10 cellular contexts compared by ENCODE assay signal in genomic region chr13:49371943-49372636, GRCh38.
DNase-seq lines count a peak whose midpoint lies in the region; TF ChIP-seq lines count a peak whose summit lies in the region.
"Had no signal": no experiment of that assay in that cellular context is flagged by ENCODE, and none has a peak within 500 bp of the region (broad histone marks: within the 10 kb centered on the region; RNA-seq: fewer than 3 reads in every experiment).

No MANE protein-coding gene starts in this region.

- intact Hi-C loops in prostate gland (cut with DNase I): no loop called here

- no peak overlapping the region for H3K4me3 ChIP-seq in choroid plexus epithelial cell (ENCODE audit: low read depth, low read length)
- no peak overlapping the region for H3K4me3 ChIP-seq in prostate gland
- H3K4me3 ChIP-seq: ovary had no signal

- H3K27ac ChIP-seq in prostate gland: peak overlapping the region in 1 of 2 donors; percentile 14
- H3K27ac ChIP-seq: ovary had no signal

- TF ChIP-seq CTCF in choroid plexus epithelial cell (conservative IDR thresholded peaks at IDR 0.05; ENCODE audit: low read depth, low read length) (no peak), prostate gland (IDR thresholded peaks at IDR 0.05) (no peak), GM10266 (IDR thresholded peaks at IDR 0.05; ENCODE audit: control insufficient read depth, insufficient read depth, low read depth, missing control alignments) (no peak)

- no peaks in the 10 kb centered on the region for H3K36me3 ChIP-seq in prostate gland
- H3K36me3 ChIP-seq: ovary had no signal

- DNase-seq in DMS79 treated with DMSO at 0.1 percent for 48 hours (lab: John Stamatoyannopoulos, UW): peak; percentile 89
- peak; percentile 54 for DNase-seq in NCI-H2171 (lab: John Stamatoyannopoulos, UW)
- peak; percentile 41 for DNase-seq in choroid plexus epithelial cell (ENCODE audit: low read depth)
- peak; percentile 21 for DNase-seq in prostate gland (ENCODE audit: low spot score)
- DNase-seq in GM10266 (ENCODE audit: extremely low spot score): no peak
- no peak for DNase-seq in NCI-H748 (lab: John Stamatoyannopoulos, UW; ENCODE audit: unreplicated experiment)
- no peak for DNase-seq in NCI-H345 treated with DMSO at 0.1 percent for 48 hours (lab: John Stamatoyannopoulos, UW; ENCODE audit: unreplicated experiment)
- no peak for DNase-seq in hepatic stellate cell (ENCODE audit: low spot score)
- DNase-seq: Calu3, ovary had no signal

- H3K9me3 ChIP-seq in prostate gland: no peaks in the 10 kb centered on the region
- H3K9me3 ChIP-seq: ovary had no signal

- H3K4me1 ChIP-seq in prostate gland (replicated peaks): peaks cover 5% of the 10 kb centered on the region

- TF ChIP-seq POLR2A in prostate gland (IDR thresholded peaks at IDR 0.05): no peak

- WGBS in prostate gland: 9% methylated on average over 4 of the region's 4 CpGs

- H3K27me3 ChIP-seq in prostate gland (replicated peaks; ENCODE audit: insufficient read depth): no peaks in the 10 kb centered on the region
- H3K27me3 ChIP-seq: ovary had no signal

Comparison
In these comparisons a context has a peak if more than half of its experiments do, and no peak if none do; other contexts are left out.
1. DNase-seq: peak in DMS79 treated with DMSO at 0.1 percent for 48 hours (single experiment), NCI-H2171 (single experiment), choroid plexus epithelial cell (single experiment) and prostate gland (single experiment); none in GM10266 (single experiment), NCI-H748 (single experiment), NCI-H345 treated with DMSO at 0.1 percent for 48 hours (single experiment) and hepatic stellate cell (single experiment).